In the genomic region with DNA sequence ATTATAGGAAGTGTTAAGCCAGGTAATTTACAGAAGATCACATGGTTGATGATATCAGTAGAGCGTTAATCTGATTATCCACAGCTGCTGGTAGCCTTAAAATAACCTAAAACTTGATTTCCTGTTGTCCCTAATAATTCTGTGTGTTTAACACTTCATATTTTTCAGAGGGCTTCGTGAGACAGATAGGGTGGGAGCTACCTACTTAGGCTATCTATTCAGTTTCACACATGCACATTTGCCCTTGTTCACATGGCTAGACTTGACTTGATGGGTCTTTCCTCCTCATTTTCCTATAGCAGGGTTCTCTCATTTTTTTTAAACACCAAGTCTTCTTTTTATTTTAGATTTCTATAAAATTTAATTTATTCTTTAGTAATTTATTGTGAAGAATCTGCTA, we compare ENCODE assay signal across 8 cellular contexts.
"Had no signal": no experiment of that assay in that cellular context is flagged by ENCODE, and none has a peak within 500 bp of the region (broad histone marks: within the 10 kb centered on the region; RNA-seq: fewer than 3 reads in every experiment).

No MANE protein-coding gene starts in this region.

- H3K4me2 ChIP-seq: GM23338 had no signal

- H3K36me3 ChIP-seq: HAP-1 had no signal

- H3K9me3 Mint-ChIP-seq: GM23338, HFFc6 had no signal

- H3K9me3 ChIP-seq: HAP-1 had no signal

- H3K4me3 Mint-ChIP-seq: GM23338, HFFc6 had no signal

- H2AFZ ChIP-seq: GM23338 had no signal

- FAIRE-seq: H1, HTR-8/SVneo had no signal

- H3K4me3 ChIP-seq: GM23338, HAP-1 had no signal

- H3K27ac Mint-ChIP-seq: GM23338 had no signal

- DNase-seq: H7, HFFc6, IMR-90, KBM-7 had no signal
